Comparison of ENCODE assay signal across 26 cellular contexts in the genomic region with DNA sequence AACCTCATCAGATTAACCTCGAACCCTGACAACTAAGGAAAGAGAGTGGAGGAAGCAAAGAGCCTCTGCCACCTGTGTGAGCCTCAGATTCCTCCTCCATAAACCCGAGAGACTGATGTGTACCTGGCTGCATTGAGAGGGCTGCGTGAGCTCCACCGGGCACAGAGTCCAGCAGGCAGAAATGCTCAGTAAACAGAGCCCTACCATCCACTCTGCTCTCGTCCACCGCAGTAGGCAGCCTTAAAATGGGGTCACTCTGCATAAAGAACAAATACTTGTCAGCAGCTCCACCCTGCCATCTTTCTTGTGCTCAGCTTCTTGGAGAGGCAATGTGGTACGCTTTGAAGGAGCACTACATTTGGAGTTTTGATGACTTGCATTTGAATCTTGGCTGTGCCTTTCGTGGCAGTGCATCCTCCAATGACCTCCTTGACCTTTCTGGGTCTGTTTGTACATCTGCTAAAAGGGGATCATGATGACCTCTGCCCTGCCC. TPM values are rescaled to one million over a fixed set of nuclear protein-coding genes. Genes with fewer than 3 reads are reported as not detected.
DNase-seq lines count a peak whose midpoint lies in the region; ATAC-seq and TF ChIP-seq lines count a peak whose summit lies in the region.
"Had no signal": no experiment of that assay in that cellular context is flagged by ENCODE, and none has a peak within 500 bp of the region (broad histone marks: within the 10 kb centered on the region; RNA-seq: fewer than 3 reads in every experiment).

No MANE protein-coding gene starts in this region.

- WGBS in spleen, 5 donors = 83 to 95% (median 90%) methylated on average over 8 of the region's 8 CpGs

- no peak for ATAC-seq in CD4-positive, CD25-positive, alpha-beta regulatory T cell (ENCODE audit: low read depth in 2 of 2)
- no peak for ATAC-seq in HG02885 (IDR thresholded peaks at IDR 0.05; ENCODE audit: poor library complexity, unreplicated experiment)
- ATAC-seq: heart right ventricle, PC-3, psoas muscle had no signal

- H3K27me3 ChIP-seq in CD4-positive, CD25-positive, alpha-beta regulatory T cell (ENCODE audit: control insufficient read depth, insufficient read depth, low read length) = no peaks in the 10 kb centered on the region
- H3K27me3 ChIP-seq in spleen (replicated peaks in 1 of 7) = no peaks in the 10 kb centered on the region
- H3K27me3 ChIP-seq: heart right ventricle, neural progenitor cell had no signal

- peaks cover 21 to 82% (median 42%) of the 10 kb centered on the region in 4 donors for H3K4me1 Mint-ChIP-seq in CD4-positive, CD25-positive, alpha-beta regulatory T cell

- no peaks in the 10 kb centered on the region for H3K9me3 Mint-ChIP-seq in CD4-positive, CD25-positive, alpha-beta regulatory T cell
- H3K9me3 Mint-ChIP-seq: neural progenitor cell had no signal

- H3K36me3 Mint-ChIP-seq in CD4-positive, CD25-positive, alpha-beta regulatory T cell = peaks cover 4% of the 10 kb centered on the region
- H3K36me3 Mint-ChIP-seq: brain, neural progenitor cell, type B pancreatic cell had no signal

- H3K27ac ChIP-seq in CD4-positive, CD25-positive, alpha-beta regulatory T cell (ENCODE audit: insufficient read depth, low read length, poor library complexity, severe bottlenecking) = no peak overlapping the region
- no peak overlapping the region for H3K27ac ChIP-seq in spleen
- H3K27ac ChIP-seq: heart right ventricle, left ventricle myocardium inferior, neural progenitor cell, psoas muscle had no signal

- no peak for TF ChIP-seq CTCF in spleen (IDR thresholded peaks at IDR 0.05 in 8 of 11, conservative IDR thresholded peaks at IDR 0.05 in 3 of 11)

- H3K27me3 Mint-ChIP-seq in CD4-positive, CD25-positive, alpha-beta regulatory T cell = no peaks in the 10 kb centered on the region

- intact Hi-C loops in spleen (cut with DNase I; ENCODE audit: low total_unique reads) = no loop called here

- H3K9me3 ChIP-seq in CD4-positive, CD25-positive, alpha-beta regulatory T cell (ENCODE audit: control insufficient read depth in 2 of 2, low read length in 2 of 2) = no peaks in the 10 kb centered on the region
- no peaks in the 10 kb centered on the region for H3K9me3 ChIP-seq in spleen
- H3K9me3 ChIP-seq: HAP-1, heart right ventricle, left ventricle myocardium inferior, psoas muscle had no signal

- DNase-seq in activated CD4-positive, CD25-positive, alpha-beta regulatory T cell treated with anti-CD3 and anti-CD28 coated beads, Interleukin-2, amount 50 U/mL, for 72 hours = peak; percentile 21
- DNase-seq in activated CD4-positive, CD25-positive, alpha-beta regulatory T cell (lab: John Stamatoyannopoulos, UW) = no peak
- no peak for DNase-seq in CD4-positive, CD25-positive, alpha-beta regulatory T cell
- DNase-seq in activated CD8-positive, alpha-beta memory T cell treated with anti-CD3 and anti-CD28 coated beads, Interleukin-2, amount 50 U/mL, for 48 hours = peak; percentile 48
- DNase-seq in islet precursor cell = peak; percentile 23
- no peak for DNase-seq in effector CD4-positive, alpha-beta T cell
- DNase-seq in spleen = no peak
- DNase-seq: 8988T; dermis blood vessel endothelial cell; heart right ventricle; left ventricle myocardium inferior; NCI-H187 treated with DMSO at 0.1 percent for 48 hours; NCI-H2227 treated with DMSO at 0.1 percent for 48 hours; NCI-H82; PC-3; psoas muscle; SHP77; small intestine; stimulated activated CD4-positive, alpha-beta T cell treated with anti-CD3 and anti-CD28 coated beads, Interleukin-2, amount 100 ng/mL, for 48 hours had no signal

- TF ChIP-seq POLR2A in spleen (IDR thresholded peaks at IDR 0.05) = no peak

- H3K36me3 ChIP-seq in CD4-positive, CD25-positive, alpha-beta regulatory T cell (ENCODE audit: control insufficient read depth, insufficient read depth, low read length) = no peaks in the 10 kb centered on the region
- no peaks in the 10 kb centered on the region for H3K36me3 ChIP-seq in spleen
- H3K36me3 ChIP-seq: HAP-1, heart right ventricle, left ventricle myocardium inferior, neural progenitor cell had no signal

- H3K27ac Mint-ChIP-seq in CD4-positive, CD25-positive, alpha-beta regulatory T cell = peak overlapping the region; percentile 18 to 92 (median 91)
- H3K27ac Mint-ChIP-seq: brain, neural progenitor cell, type B pancreatic cell had no signal

- peak overlapping the region in 2 of 4 donors; percentile 59 to 70 for H3K4me3 Mint-ChIP-seq in CD4-positive, CD25-positive, alpha-beta regulatory T cell
- H3K4me3 Mint-ChIP-seq: brain, neural progenitor cell, type B pancreatic cell had no signal

- peaks cover 47% of the 10 kb centered on the region for H3K4me1 ChIP-seq in CD4-positive, CD25-positive, alpha-beta regulatory T cell (ENCODE audit: control insufficient read depth, insufficient read depth, low read length, poor library complexity, severe bottlenecking)
- H3K4me1 ChIP-seq in spleen = peaks cover 5 to 18% (median 15%) of the 10 kb centered on the region in 6 donors
- H3K4me1 ChIP-seq: HAP-1, left ventricle myocardium inferior, psoas muscle had no signal

- H3K4me3 ChIP-seq in CD4-positive, CD25-positive, alpha-beta regulatory T cell (ENCODE audit: low read depth, low read length) = no peak overlapping the region
- H3K4me3 ChIP-seq in spleen = no peak overlapping the region
- H3K4me3 ChIP-seq: HAP-1, heart right ventricle, left ventricle myocardium inferior, neural progenitor cell, psoas muscle had no signal

RNA-seq across cellular contexts. Expression of gene CD5, which starts 43.0 kb away (rescaled TPM):
- 390 TPM for total RNA-seq in CD4-positive, CD25-positive, alpha-beta regulatory T cell
- polyA plus RNA-seq in CD4-positive, CD25-positive, alpha-beta regulatory T cell = 100 to 1,000 TPM; 150 to 253 (median 213) TPM
- total RNA-seq in spleen = 10 to 100 TPM in 6 of 7 donors, 1 to 10 TPM in 1; 9.2 to 27.4 (median 18.3) TPM
- polyA plus RNA-seq in spleen = 1 to 10 TPM; 2.7 to 6.3 (median 4.9) TPM
- total RNA-seq: dermis blood vessel endothelial cell, fibroblast of villous mesenchyme, HT1080 had no signal

Comparison
In these comparisons a context has a peak if more than half of its experiments do, and no peak if none do; other contexts are left out.
1. DNase-seq: peak in activated CD4-positive, CD25-positive, alpha-beta regulatory T cell treated with anti-CD3 and anti-CD28 coated beads, Interleukin-2, amount 50 U/mL, for 72 hours (single experiment), activated CD8-positive, alpha-beta memory T cell treated with anti-CD3 and anti-CD28 coated beads, Interleukin-2, amount 50 U/mL, for 48 hours (single experiment) and islet precursor cell (single experiment); none in activated CD4-positive, CD25-positive, alpha-beta regulatory T cell (0 of 4), CD4-positive, CD25-positive, alpha-beta regulatory T cell (0 of 3), effector CD4-positive, alpha-beta T cell (single experiment) and spleen (single experiment).
2. RNA of gene CD5, which starts 43.0 kb away (total RNA-seq): 390 TPM in CD4-positive, CD25-positive, alpha-beta regulatory T cell (single experiment); 9.2 to 27.4 TPM in spleen; every median in the first group is over 10 times any median in the second.